In the genomic region with DNA sequence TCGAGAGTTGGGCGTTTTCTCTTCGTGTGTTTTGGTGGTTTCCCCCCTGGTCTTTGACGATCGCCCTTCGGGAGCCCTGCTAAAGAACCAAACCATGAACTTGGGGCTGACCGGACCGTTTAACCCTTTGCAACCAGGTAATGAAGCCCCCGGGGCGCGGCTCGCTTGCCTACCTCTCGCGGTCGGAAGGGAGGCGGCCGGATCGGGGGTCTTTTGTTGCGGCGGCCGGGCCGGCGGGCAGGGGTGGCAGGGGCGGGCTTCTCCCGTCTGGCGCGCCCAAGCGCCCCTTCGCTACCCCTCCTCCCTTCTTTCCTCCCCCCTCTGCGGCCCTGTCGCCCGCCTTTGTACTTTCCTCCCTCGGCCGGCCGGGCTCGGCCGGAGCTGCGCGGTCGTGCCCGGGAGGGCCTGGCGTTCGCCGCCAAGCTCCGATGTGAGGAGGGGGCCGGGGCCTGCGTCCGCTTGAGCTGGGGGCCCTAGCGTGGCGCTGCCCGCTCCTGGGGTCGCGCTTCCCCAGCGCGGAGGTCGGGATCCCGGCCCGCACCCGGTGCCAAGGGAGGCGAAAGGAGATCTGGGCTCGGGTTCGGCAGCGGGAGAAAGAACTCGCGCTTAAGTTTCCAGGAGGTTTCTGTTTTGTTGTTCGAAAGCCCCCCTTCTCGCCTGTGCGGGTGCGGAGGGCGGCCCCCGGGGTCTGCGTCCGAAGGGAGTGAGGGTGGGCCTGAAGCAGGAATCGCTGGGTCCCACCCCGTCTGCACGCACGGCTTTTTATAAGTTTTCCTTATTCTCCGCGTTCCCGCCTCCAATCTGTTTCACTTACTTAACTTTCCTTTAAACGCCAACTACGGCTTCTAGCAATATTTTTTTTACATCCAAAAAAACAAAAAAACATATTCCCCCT, we compare ENCODE assay signal across 8 cellular contexts.
DNase-seq lines count a peak whose midpoint lies in the region; ATAC-seq and TF ChIP-seq lines count a peak whose summit lies in the region.

No MANE protein-coding gene starts in this region.

- TF ChIP-seq CTCF in GM06990 (IDR thresholded peaks at IDR 0.05; ENCODE audit: insufficient read depth, low read length, poor library complexity, severe bottlenecking), result no peak
- no peak for TF ChIP-seq CTCF in ascending aorta (IDR thresholded peaks at IDR 0.05)

- peak; percentile 6 for ATAC-seq in HG03439 (IDR thresholded peaks at IDR 0.05; ENCODE audit: unreplicated experiment)
- no peak for ATAC-seq in HG03108 (IDR thresholded peaks at IDR 0.05; ENCODE audit: unreplicated experiment)

- H3K4me1 ChIP-seq in ascending aorta (peaks cover 5 to 12% of the 10 kb centered on the region in 2 donors), stomach smooth muscle (ENCODE audit: control insufficient read depth, insufficient read depth, low read length) (peaks cover 12% of the 10 kb centered on the region)

- DNase-seq in GM06990 (ENCODE audit: extremely low read depth, insufficient read length) (peak; percentile 57), ascending aorta (ENCODE audit: low spot score in 2 of 2) (no peak), iris pigment epithelial cell (ENCODE audit: low read depth) (peak; percentile 40), DMS153 (lab: John Stamatoyannopoulos, UW) (no peak), cerebellar cortex (ENCODE audit: low spot score) (no peak)

- H3K27ac ChIP-seq in ascending aorta (peak overlapping the region; percentile 68 to 97), stomach smooth muscle (ENCODE audit: low read length) (peak overlapping the region; percentile 31)

- H3K27me3 ChIP-seq in GM06990 (replicated peaks; ENCODE audit: control insufficient read depth, insufficient read depth, low read length), result no peaks in the 10 kb centered on the region
- no peaks in the 10 kb centered on the region for H3K27me3 ChIP-seq in ascending aorta
- no peaks in the 10 kb centered on the region for H3K27me3 ChIP-seq in stomach smooth muscle (ENCODE audit: control insufficient read depth in 1 of 2, insufficient read depth in 2 of 2, low read length in 2 of 2)

- H3K4me3 ChIP-seq in GM06990 (replicated peaks; ENCODE audit: low read depth, low read length) (peak overlapping the region; percentile 85), ascending aorta (peak overlapping the region; percentile 92 to 98), stomach smooth muscle (ENCODE audit: low read length in 2 of 2) (peak overlapping the region; percentile 79 to 88)

- H3K36me3 ChIP-seq in GM06990 (ENCODE audit: control insufficient read depth, insufficient read depth, low read length) (peaks cover 2% of the 10 kb centered on the region), ascending aorta (peaks cover 0 to 5% of the 10 kb centered on the region in 2 donors), stomach smooth muscle (ENCODE audit: control insufficient read depth in 2 of 2, insufficient read depth in 2 of 2, low read length in 2 of 2) (no peaks in the 10 kb centered on the region)

- H3K9ac ChIP-seq in stomach smooth muscle (ENCODE audit: low read length in 2 of 2), result peak overlapping the region; percentile 78 to 79

- intact Hi-C loops in ascending aorta (cut with DNase I), result loop anchor here (2.0 to 10.0 kb wide), 9 partner anchors 26 to 1098 kb away; no protein-coding TSS in a partner anchor

- H3K9me3 ChIP-seq in ascending aorta (no peaks in the 10 kb centered on the region), stomach smooth muscle (ENCODE audit: control insufficient read depth in 2 of 2, low read length in 2 of 2) (no peaks in the 10 kb centered on the region)

Comparison
In these comparisons a context has a peak if more than half of its experiments do, and no peak if none do; other contexts are left out.
1. DNase-seq: peak in GM06990 (single experiment) and iris pigment epithelial cell (single experiment); none in ascending aorta (0 of 2), DMS153 (single experiment) and cerebellar cortex (single experiment).
2. Peak in every context shown above with its lines, with median percentiles within 50 percentile points of each other: H3K4me3 ChIP-seq.